Comparison of ENCODE assay signal across 15 cellular contexts in genomic region chr3:179555604-179556003, GRCh38. TPM values are rescaled to one million over a fixed set of nuclear protein-coding genes. Genes with fewer than 3 reads are reported as not detected.
DNase-seq lines count a peak whose midpoint lies in the region; ATAC-seq and TF ChIP-seq lines count a peak whose summit lies in the region.
"Had no signal": no experiment of that assay in that cellular context is flagged by ENCODE, and none has a peak within 500 bp of the region (broad histone marks: within the 10 kb centered on the region; RNA-seq: fewer than 3 reads in every experiment).

No MANE protein-coding gene starts in this region.

- H3K18ac ChIP-seq in H9 (ENCODE audit: insufficient read length, low read depth, low read length), result no peak overlapping the region

- H2BK15ac ChIP-seq in H9 (ENCODE audit: low read depth, low read length), result no peak overlapping the region

- no TSS peak for BruUV-seq in PC-3 (replicated peaks; lab: Mats Ljungman, UMichigan)

- H4K91ac ChIP-seq in H9 (ENCODE audit: insufficient read length, low read depth, low read length), result no peak overlapping the region

- no peaks in the 10 kb centered on the region for H3K79me1 ChIP-seq in H9 (ENCODE audit: insufficient read depth, low read depth, low read length, poor library complexity, severe bottlenecking)

- H3K27me3 ChIP-seq in H9 (ENCODE audit: insufficient read depth, low read length), result no peaks in the 10 kb centered on the region
- H3K27me3 ChIP-seq in PC-3 (ENCODE audit: low read length), result no peaks in the 10 kb centered on the region
- no peaks in the 10 kb centered on the region for H3K27me3 ChIP-seq in lower lobe of right lung (ENCODE audit: low read depth)

- H3K27me3 Mint-ChIP-seq in H9 (ENCODE audit: low read depth), result no peaks in the 10 kb centered on the region
- H3K27me3 Mint-ChIP-seq in activated T-helper 17 cell treated with anti-CD3 and anti-CD28 coated beads, Interleukin-2, amount 50 U/mL, for 72 hours, result no peaks in the 10 kb centered on the region
- peaks cover 0 to 3% of the 10 kb centered on the region in 2 donors for H3K27me3 Mint-ChIP-seq in T-cell
- H3K27me3 Mint-ChIP-seq: B cell had no signal

- no peaks in the 10 kb centered on the region for H3K9me3 ChIP-seq in H9 (ENCODE audit: control insufficient read depth, low read depth, low read length)
- no peaks in the 10 kb centered on the region for H3K9me3 ChIP-seq in PC-3 (ENCODE audit: low read length)
- H3K9me3 ChIP-seq in lower lobe of right lung, result no peaks in the 10 kb centered on the region

- H2BK20ac ChIP-seq in H9 (ENCODE audit: low read depth, low read length, poor library complexity, severe bottlenecking), result no peak overlapping the region

- CTCF ChIA-PET in PC-3 (lab: Charles Lee), result no interaction called here
- CTCF ChIA-PET in T-cell (lab: Charles Lee), result no interaction called here

- H3K23me2 ChIP-seq in H9 (ENCODE audit: insufficient read length, low read depth, low read length, poor library complexity, severe bottlenecking), result no peaks in the 10 kb centered on the region

- no peaks in the 10 kb centered on the region for H3K9me2 ChIP-seq in PC-3 (replicated peaks; ENCODE audit: low read length)

- peaks cover 0 to 2% of the 10 kb centered on the region in 2 experiments; a peak in 1 of 4 replicates for H3K4me1 Mint-ChIP-seq in H9
- no peaks in the 10 kb centered on the region for H3K4me1 Mint-ChIP-seq in activated T-helper 17 cell treated with anti-CD3 and anti-CD28 coated beads, Interleukin-2, amount 50 U/mL, for 72 hours
- H3K4me1 Mint-ChIP-seq in T-cell, result no peaks in the 10 kb centered on the region
- H3K4me1 Mint-ChIP-seq: B cell had no signal

- no peaks in the 10 kb centered on the region for H3F3A ChIP-seq in PC-3 (ENCODE audit: low read length, unreplicated experiment)

- no peaks in the 10 kb centered on the region for H3K36me3 Mint-ChIP-seq in H9 (ENCODE audit: insufficient read depth in 1 of 3, low read depth in 3 of 3)
- H3K36me3 Mint-ChIP-seq in activated T-helper 17 cell treated with anti-CD3 and anti-CD28 coated beads, Interleukin-2, amount 50 U/mL, for 72 hours (ENCODE audit: low read depth), result no peaks in the 10 kb centered on the region
- no peaks in the 10 kb centered on the region for H3K36me3 Mint-ChIP-seq in T-cell

- H3K27ac Mint-ChIP-seq in H9 (no peak overlapping the region), T-cell (no peak overlapping the region)
- H3K27ac Mint-ChIP-seq in activated T-helper 17 cell treated with anti-CD3 and anti-CD28 coated beads, Interleukin-2, amount 50 U/mL, for 72 hours, result no peak overlapping the region
- H3K27ac Mint-ChIP-seq: B cell; CD4-positive, alpha-beta T cell had no signal

- H2BK12ac ChIP-seq in H9 (ENCODE audit: insufficient read length, low read depth, low read length), result no peak overlapping the region

- H3K79me2 ChIP-seq in H9 (ENCODE audit: insufficient read depth, low read length) (no peaks in the 10 kb centered on the region), PC-3 (ENCODE audit: low read length) (no peaks in the 10 kb centered on the region)

- H3K27ac ChIP-seq in H9 (ENCODE audit: insufficient read length, low read depth, low read length) (no peak overlapping the region), PC-3 (ENCODE audit: low read length) (no peak overlapping the region), lower lobe of right lung (no peak overlapping the region)
- H3K27ac ChIP-seq: HL-60 had no signal

- H4K5ac ChIP-seq in H9 (ENCODE audit: insufficient read length, low read depth, low read length), result no peak overlapping the region

- H4K8ac ChIP-seq in H9 (replicated peaks; ENCODE audit: insufficient read length, low read depth, low read length), result no peak overlapping the region

- no peak overlapping the region for H3K4me3 ChIP-seq in PC-3 (ENCODE audit: low read length)
- H3K4me3 ChIP-seq in lower lobe of right lung, result no peak overlapping the region

- no peak overlapping the region for H2BK5ac ChIP-seq in H9 (ENCODE audit: insufficient read length, low read length)

- H3K9me3 Mint-ChIP-seq in H9 (no peaks in the 10 kb centered on the region), T-cell (no peaks in the 10 kb centered on the region)
- H3K9me3 Mint-ChIP-seq in activated T-helper 17 cell treated with anti-CD3 and anti-CD28 coated beads, Interleukin-2, amount 50 U/mL, for 72 hours, result no peaks in the 10 kb centered on the region
- H3K9me3 Mint-ChIP-seq: CD4-positive, alpha-beta T cell had no signal

- ATAC-seq in PC-3 (no peak), lower lobe of right lung (peak; percentile 37 to 61), GM21717 (IDR thresholded peaks at IDR 0.05; ENCODE audit: unreplicated experiment) (no peak), T-cell (replicated peaks in 1 of 4) (no peak)
- no peak for ATAC-seq in activated T-helper 17 cell treated with anti-CD3 and anti-CD28 coated beads, Interleukin-2, amount 50 U/mL, for 72 hours (replicated peaks)

- H2AFZ ChIP-seq in H9 (ENCODE audit: low read length) (peak overlapping the region; percentile 69), PC-3 (ENCODE audit: low read length) (0 out of 2 replicates have a peak overlapping the region, but pooled peaks have one; percentile 1)

- H3K4me3 Mint-ChIP-seq in H9, result no peak overlapping the region
- H3K4me3 Mint-ChIP-seq in activated T-helper 17 cell treated with anti-CD3 and anti-CD28 coated beads, Interleukin-2, amount 50 U/mL, for 72 hours, result no peak overlapping the region
- no peak overlapping the region for H3K4me3 Mint-ChIP-seq in T-cell
- H3K4me3 Mint-ChIP-seq: B cell; CD4-positive, alpha-beta T cell had no signal

- WGBS in H9 (ENCODE audit: extremely low coverage, insufficient read length, low lambda C conversion rate), result no CpG with 5 or more reads among the region's 1 CpG

- H3K14ac ChIP-seq in H9 (ENCODE audit: insufficient read depth, low read length), result no peak overlapping the region

- no peak overlapping the region for H3T11ph ChIP-seq in H9 (ENCODE audit: low read length)

- H3K23ac ChIP-seq in H9 (ENCODE audit: insufficient read length, low read depth, low read length), result no peak overlapping the region

- H3K9ac ChIP-seq in H9 (ENCODE audit: extremely low read depth, insufficient read length, low read length) (no peak overlapping the region), PC-3 (ENCODE audit: low read length) (no peak overlapping the region)

- no peak overlapping the region for H3K4ac ChIP-seq in H9 (ENCODE audit: low read depth, low read length)

- no peaks in the 10 kb centered on the region for H3K4me1 ChIP-seq in H9 (ENCODE audit: insufficient read depth, low read length)
- no peaks in the 10 kb centered on the region for H3K4me1 ChIP-seq in PC-3 (ENCODE audit: insufficient read depth, low read length)
- H3K4me1 ChIP-seq in lower lobe of right lung, result peaks cover 4% of the 10 kb centered on the region

- H3K56ac ChIP-seq in H9 (ENCODE audit: insufficient read length, low read depth, low read length), result no peak overlapping the region

- TF ChIP-seq CTCF in H9 (conservative IDR thresholded peaks at IDR 0.05) (no peak), PC-3 (conservative IDR thresholded peaks at IDR 0.05; ENCODE audit: low read depth, low read length) (no peak), lower lobe of right lung (IDR thresholded peaks at IDR 0.05) (no peak)

- intact Hi-C loops in PC-3 (cut with micrococcal nuclease) (no loop called here), lower lobe of right lung (cut with DNase I) (loop anchor here (10.0 kb wide), 1 partner anchor 111 kb away; no protein-coding TSS in a partner anchor)

- POLR2A ChIA-PET in PC-3 (lab: Charles Lee; ENCODE audit: unreplicated experiment), result no interaction called here
- POLR2A ChIA-PET in T-cell (lab: Charles Lee), result no interaction called here

- no peak overlapping the region for H3K4me2 ChIP-seq in H9 (ENCODE audit: insufficient read depth, insufficient read length, low read length)
- H3K4me2 ChIP-seq in PC-3 (ENCODE audit: low read length), result no peak overlapping the region

- DNase-seq in H9, result no peak
- DNase-seq in PC-3, result no peak
- DNase-seq in lower lobe of right lung, result no peak
- no peak for DNase-seq in T-cell
- DNase-seq in inferior parietal cortex (ENCODE audit: extremely low spot score), result no peak
- DNase-seq: C1 segment of cervical spinal cord; Calu3; CD4-positive, alpha-beta T cell; DMS 273 treated with DMSO at 0.1 percent for 48 hours; GOT3; HCEC 1CT had no signal

- no peak overlapping the region for H2AK5ac ChIP-seq in H9 (ENCODE audit: insufficient read length, low read length)

- H4K20me1 ChIP-seq in H9 (ENCODE audit: control insufficient read depth, insufficient read depth, insufficient read length) (no peaks in the 10 kb centered on the region), PC-3 (ENCODE audit: low read length) (no peaks in the 10 kb centered on the region)

- H3K36me3 ChIP-seq in PC-3 (ENCODE audit: low read depth, low read length) (no peaks in the 10 kb centered on the region), lower lobe of right lung (no peaks in the 10 kb centered on the region)

- no peak overlapping the region for H2BK120ac ChIP-seq in H9 (ENCODE audit: low read depth, low read length, poor library complexity, severe bottlenecking)

RNA-seq across cellular contexts. Expression of gene ACTL6A, which starts 7.1 kb away (rescaled TPM):
- total RNA-seq in H9 (2021) (74.5 and 83.2 TPM in 2 replicates), PC-3 (2014; rRNA removed) (102 and 105 TPM in 2 replicates), lower lobe of right lung (36.5 TPM), T-cell (10 to 100 TPM; 27.4 to 62.7 (median 59.2) TPM)
- total RNA-seq in activated T-helper 17 cell treated with anti-CD3 and anti-CD28 coated beads, Interleukin-2, amount 50 U/mL, for 72 hours, result 10 to 100 TPM; 59.0 to 88.4 TPM

RNA-seq across cellular contexts. Expression of gene MRPL47, which starts 48.8 kb away (rescaled TPM):
- 75.5 and 77.3 TPM in 2 replicates for total RNA-seq in H9 (2021)
- 68.0 and 77.0 TPM in 2 replicates for total RNA-seq in PC-3 (2014; rRNA removed)
- total RNA-seq in lower lobe of right lung, result 21.0 TPM
- total RNA-seq in activated T-helper 17 cell treated with anti-CD3 and anti-CD28 coated beads, Interleukin-2, amount 50 U/mL, for 72 hours, result 10 to 100 TPM; 35.9 to 62.6 TPM
- total RNA-seq in T-cell, result 10 to 100 TPM; 16.2 to 22.7 (median 19.7) TPM

RNA-seq across cellular contexts. Expression of gene NDUFB5, which starts 49.0 kb away (rescaled TPM):
- total RNA-seq in H9 (2021) (78.9 and 84.5 TPM in 2 replicates), PC-3 (2014; rRNA removed) (125 and 126 TPM in 2 replicates), lower lobe of right lung (93.9 TPM), T-cell (10 to 100 TPM; 25.6 to 56.1 (median 49.7) TPM)
- total RNA-seq in activated T-helper 17 cell treated with anti-CD3 and anti-CD28 coated beads, Interleukin-2, amount 50 U/mL, for 72 hours, result 10 to 100 TPM; 81.7 to 96.9 TPM

Comparison
In these comparisons a context has a peak if more than half of its experiments do, and no peak if none do; other contexts are left out.
1. ATAC-seq: peak in lower lobe of right lung (2 of 2); none in PC-3 (single experiment), GM21717 (single experiment), activated T-helper 17 cell treated with anti-CD3 and anti-CD28 coated beads, Interleukin-2, amount 50 U/mL, for 72 hours (single experiment) and T-cell (0 of 4).